In genomic region chr5:85657328-85657727, GRCh38 we compare ENCODE assay signal across 3 cellular contexts.
A peak's percentile ranks its signal among the peaks of the same experiment; 100 is the strongest.
DNase-seq lines count a peak whose midpoint lies in the region; ATAC-seq, FAIRE-seq and TF ChIP-seq lines count a peak whose summit lies in the region.
"Not testable (repeated sequence)": the region's sequence is repeated elsewhere in the genome, so short reads cannot be mapped to it uniquely, and the experiment has no call there.

No MANE protein-coding gene starts in this region.

- not testable (repeated sequence) for H3K4me2 ChIP-seq in A549

- 5% methylated on average over 1 of the region's 1 CpG for WGBS in A549 (ENCODE audit: missing lambda C conversion rate)

- H3K4me1 ChIP-seq in A549; HEK293 (ENCODE audit: control insufficient read depth, insufficient read depth, low read length): not testable (repeated sequence)

- H3K9me3 Mint-ChIP-seq in WTC11, result peaks cover 53% of the 10 kb centered on the region

- TF ChIP-seq RAD21 in A549 (conservative IDR thresholded peaks at IDR 0.05 in 1 of 2, IDR thresholded peaks at IDR 0.05 in 1 of 2), result not testable (repeated sequence)

- not testable (repeated sequence) for H3K4me1 Mint-ChIP-seq in WTC11

- TF ChIP-seq POLR2A in A549 (IDR thresholded peaks at IDR 0.05; ENCODE audit: low read length), result not testable (repeated sequence)

- not testable (repeated sequence) for H3K27me3 Mint-ChIP-seq in WTC11 (ENCODE audit: low read depth)

- not testable (repeated sequence) for H3K4me3 ChIP-seq in A549; HEK293 (ENCODE audit: low read depth, low read length)

- DNase-seq in A549 (ENCODE audit: low read depth in 1 of 2, low spot score in 1 of 2); WTC11 (ENCODE audit: low spot score): not testable (repeated sequence)

- peaks cover 39% of the 10 kb centered on the region for H3K36me3 Mint-ChIP-seq in WTC11

- TF ChIP-seq CTCF in A549 (IDR thresholded peaks at IDR 0.05); HEK293 (tag by site-specific recombination; IDR thresholded peaks at IDR 0.05); WTC11 (IDR thresholded peaks at IDR 0.05): not testable (repeated sequence)

- not testable (repeated sequence) for TF ChIP-seq EP300 in A549 (IDR thresholded peaks at IDR 0.05)

- ATAC-seq in A549, WTC11: not testable (repeated sequence)

- not testable (repeated sequence) for H3K4me3 Mint-ChIP-seq in WTC11

- not testable (repeated sequence) for H3K9me3 ChIP-seq in A549; HEK293 (ENCODE audit: control insufficient read depth, insufficient read depth, low read depth, low read length)

- H3K36me3 ChIP-seq in HEK293 (ENCODE audit: control insufficient read depth in 2 of 2, insufficient read depth in 1 of 2, low read length in 2 of 2), result not testable (repeated sequence)

- H3K27ac Mint-ChIP-seq in WTC11, result not testable (repeated sequence)

- CTCF ChIA-PET in A549 (lab: Yijun Ruan, JAX); WTC11 (lab: Charles Lee): not testable (repeated sequence)
- CTCF ChIA-PET in HEK293 (lab: Yijun Ruan, JAX), result interaction anchor here (0.7 kb wide), 1 partner anchor 469 kb away, joined by 3 read pairs; no protein-coding TSS in a partner anchor

- POLR2A ChIA-PET in A549 (lab: Yijun Ruan, JAX); HEK293 (lab: Yijun Ruan, JAX); WTC11 (lab: Charles Lee): not testable (repeated sequence)

- not testable (repeated sequence) for FAIRE-seq in A549 (lab: Jason Lieb, UNC)

- not testable (repeated sequence) for H3K27ac ChIP-seq in A549; HEK293 (ENCODE audit: extremely low read depth, low read depth, low read length)

TF ChIP-seq in A549, 52 proteins besides CTCF, POLR2A, EP300 and RAD21:
- TF ChIP-seq ZC3H11A (IDR thresholded peaks at IDR 0.05), result peak; percentile 18; the same call in 1 of the 2 replicates
TF ChIP-seq in A549: peak in this region for 1; not testable (repeated sequence) for 51.

TF ChIP-seq in HEK293, 187 proteins besides CTCF, POLR2A, EP300 and RAD21 (continues in another document):
- peak; percentile 76 for TF ChIP-seq ZNF394 (tag by site-specific recombination; IDR thresholded peaks at IDR 0.05; ENCODE audit: borderline replicate concordance)
- TF ChIP-seq ZNF518A (tag by site-specific recombination; conservative IDR thresholded peaks at IDR 0.05; ENCODE audit: low read depth), result peak; percentile 73
- TF ChIP-seq ZNF140 (tag by site-specific recombination; IDR thresholded peaks at IDR 0.05), result peak; percentile 52; the same call in 1 of the 2 replicates
- TF ChIP-seq ZNF560 (tag by site-specific recombination; IDR thresholded peaks at IDR 0.05; ENCODE audit: borderline replicate concordance), result 0 out of 2 replicates have a peak, but pooled peaks have one; percentile 25
- TF ChIP-seq ZNF623 (tag by site-specific recombination; IDR thresholded peaks at IDR 0.05), result peak; percentile 35
- peak; percentile 43; the same call in 1 of the 2 replicates for TF ChIP-seq ZBTB8A (tag by site-specific recombination; IDR thresholded peaks at IDR 0.05)
- TF ChIP-seq ZNF654 (tag by site-specific recombination; IDR thresholded peaks at IDR 0.05; ENCODE audit: low read depth), result peak; percentile 23; the same call in 1 of the 2 replicates
- TF ChIP-seq ZNF426 (tag by site-specific recombination; IDR thresholded peaks at IDR 0.05), result peak; percentile 75

TF ChIP-seq in WTC11, 78 proteins besides CTCF, POLR2A, EP300 and RAD21:
- TF ChIP-seq HMGA2 (CRISPR knock-in tag; IDR thresholded peaks at IDR 0.05), result 0 out of 2 replicates have a peak, but pooled peaks have one; percentile 11
